13 cellular contexts compared by ENCODE assay signal in genomic region chr17:57368637-57369336, GRCh38.
DNase-seq lines count a peak whose midpoint lies in the region; ATAC-seq and TF ChIP-seq lines count a peak whose summit lies in the region.
"Had no signal": no experiment of that assay in that cellular context is flagged by ENCODE, and none has a peak within 500 bp of the region (broad histone marks: within the 10 kb centered on the region; RNA-seq: fewer than 3 reads in every experiment).

No MANE protein-coding gene starts in this region.

- RAD21 ChIA-PET in HCT116 (lab: Charles Lee; ENCODE audit: low non-redundant PET in 1 of 2, low total read pairs in 2 of 2, uncharacterized antibody in 2 of 2, unreplicated experiment in 2 of 2) = no interaction called here

- H3K9me3 Mint-ChIP-seq in memory B cell = no peaks in the 10 kb centered on the region

- H3K27me3 ChIP-seq in HCT116 (ENCODE audit: insufficient read depth, low read length) (no peaks in the 10 kb centered on the region), RWPE2 (ENCODE audit: insufficient read depth, poor library complexity, severe bottlenecking) (no peaks in the 10 kb centered on the region), gastroesophageal sphincter (no peaks in the 10 kb centered on the region)

- peak; percentile 20 for TF ChIP-seq CTCF in GM13977 (IDR thresholded peaks at IDR 0.05; ENCODE audit: extremely low read depth, insufficient read depth, missing control alignments)
- 0 out of 6 replicates have a peak, but pooled peaks of 2 of the 3 experiments have one; percentile 9 to 13 for TF ChIP-seq CTCF in HCT116 (IDR thresholded peaks at IDR 0.05 in 2 of 3, conservative IDR thresholded peaks at IDR 0.05 in 1 of 3; ENCODE audit: borderline replicate concordance in 1 of 3, insufficient read depth in 1 of 3, low read depth in 2 of 3, low read length in 2 of 3)
- no peak for TF ChIP-seq CTCF in RWPE2 (IDR thresholded peaks at IDR 0.05; ENCODE audit: poor library complexity, severe bottlenecking)
- TF ChIP-seq CTCF in gastroesophageal sphincter (IDR thresholded peaks at IDR 0.05) = no peak

- no TSS peak for BruUV-seq in HCT116 (replicated peaks; lab: Mats Ljungman, UMichigan)

- peaks cover 53 to 76% of the 10 kb centered on the region in 2 experiments for H3K4me1 ChIP-seq in HCT116 (ENCODE audit: control insufficient read depth in 1 of 2, insufficient read depth in 2 of 2, low read length in 2 of 2)
- H3K4me1 ChIP-seq in RWPE2 (ENCODE audit: insufficient read depth, poor library complexity, severe bottlenecking) = peaks cover 42% of the 10 kb centered on the region
- no peaks in the 10 kb centered on the region for H3K4me1 ChIP-seq in gastroesophageal sphincter

- peaks cover 26% of the 10 kb centered on the region for H3K4me1 Mint-ChIP-seq in memory B cell

- no peak overlapping the region for H3K4me3 Mint-ChIP-seq in memory B cell
- H3K4me3 Mint-ChIP-seq: T-helper 1 cell treated with Interleukin-12 subunit alpha and Interleukin-12 subunit beta and Interleukin-4 antibody, amounts not matched to agents 30 μg/mL and 1 μg/mL, for 36 hours had no signal

- DNase-seq in GM13977 (ENCODE audit: low spot score) (no peak), HCT116 (ENCODE audit: low read depth, low spot score) (no peak), RWPE2 (ENCODE audit: low spot score) (no peak), memory B cell (ENCODE audit: low spot score in 2 of 2) (no peak), HEK293T (ENCODE audit: extremely low spot score) (no peak)
- no peak for DNase-seq in activated CD8-positive, alpha-beta memory T cell treated with anti-CD3 and anti-CD28 coated beads, Interleukin-2, amount 50 U/mL, for 48 hours
- DNase-seq in activated CD4-positive, alpha-beta T cell treated with anti-CD3 and anti-CD28 coated beads for 4 hours = no peak
- DNase-seq: activated T-cell treated with anti-CD3 and anti-CD28 coated beads, Interleukin-2, amount 50 U/mL, for 48 hours; COR-L47; NCI-H446; stimulated activated naive CD4-positive, alpha-beta T cell treated with Interleukin-2 at 50 U/mL for 16 hours had no signal

- H3K9me3 ChIP-seq in HCT116 (ENCODE audit: control insufficient read depth in 1 of 2, insufficient read depth in 1 of 2, low read depth in 1 of 2, low read length in 2 of 2) (peaks cover 1 to 5% of the 10 kb centered on the region in 2 experiments; a peak in 2 of 4 replicates), RWPE2 (ENCODE audit: severe bottlenecking) (no peaks in the 10 kb centered on the region), gastroesophageal sphincter (peaks cover 0 to 5% (median 0%) of the 10 kb centered on the region in 3 donors)

- H3K4me3 ChIP-seq in HCT116 (replicated peaks in 1 of 2; ENCODE audit: low read depth in 1 of 2, low read length in 2 of 2) (no peak overlapping the region), RWPE2 (ENCODE audit: severe bottlenecking) (no peak overlapping the region), gastroesophageal sphincter (no peak overlapping the region)

- TF ChIP-seq EP300 in gastroesophageal sphincter (IDR thresholded peaks at IDR 0.05) = no peak

- peaks cover 11% of the 10 kb centered on the region for H3K36me3 Mint-ChIP-seq in memory B cell

- no peaks in the 10 kb centered on the region for H3K9me2 ChIP-seq in HCT116 (ENCODE audit: insufficient read depth)

- CTCF ChIA-PET in HCT116 (lab: Charles Lee) = no interaction called here
- CTCF ChIA-PET in HEK293T (lab: Yijun Ruan, JAX) = no interaction called here

- no peak overlapping the region for H2AFZ ChIP-seq in HCT116 (ENCODE audit: low read depth, low read length, poor library complexity, severe bottlenecking)

- intact Hi-C loops in HCT116 (cut with micrococcal nuclease) = no loop called here

- H3K36me3 ChIP-seq in HCT116 (ENCODE audit: control insufficient read depth in 1 of 2, insufficient read depth in 2 of 2, low read length in 2 of 2) (0 out of 4 replicates have a peak, but pooled peaks cover 0 to 7% of the 10 kb centered on the region in 2 experiments), RWPE2 (ENCODE audit: low read depth) (no peaks in the 10 kb centered on the region), gastroesophageal sphincter (no peaks in the 10 kb centered on the region)

- H3K27ac ChIP-seq in HCT116 (ENCODE audit: low read depth, low read length) = no peak overlapping the region
- H3K27ac ChIP-seq in RWPE2 (ENCODE audit: poor library complexity, severe bottlenecking) = peak overlapping the region; percentile 97
- no peak overlapping the region for H3K27ac ChIP-seq in gastroesophageal sphincter

- peak overlapping the region; percentile 58 for H3K27ac Mint-ChIP-seq in memory B cell
- H3K27ac Mint-ChIP-seq: T-helper 1 cell treated with Interleukin-12 subunit alpha and Interleukin-12 subunit beta and Interleukin-4 antibody, amounts not matched to agents 30 μg/mL and 1 μg/mL, for 36 hours had no signal

- in situ Hi-C loops in GM13977 (cut with MboI; ENCODE audit: low pct_unique_long_range_greater_than_20kb, low sequenced_read_pairs, unreplicated experiment) = no loop called here

- TF ChIP-seq POLR2A in HCT116 (IDR thresholded peaks at IDR 0.05; ENCODE audit: borderline replicate concordance, extremely low read depth, insufficient read depth, insufficient read length) (no peak), gastroesophageal sphincter (IDR thresholded peaks at IDR 0.05) (no peak)

- peak; percentile 31; the same call in 1 of the 2 replicates for TF ChIP-seq RAD21 in HCT116 (IDR thresholded peaks at IDR 0.05; ENCODE audit: low read depth)

- POLR2A ChIA-PET in HCT116 (lab: Charles Lee) (no interaction called here), HEK293T (lab: Yijun Ruan, JAX) (no interaction called here)

- no peak overlapping the region for H3K4me2 ChIP-seq in HCT116 (ENCODE audit: low read length)

- 84 to 85% methylated on average over 5 of the region's 6 CpGs for WGBS in gastroesophageal sphincter (ENCODE audit: low coverage in 1 of 2), 2 donors

- ATAC-seq in HCT116 = no peak
- ATAC-seq in RWPE2 (ENCODE audit: low read depth) = no peak
- ATAC-seq in memory B cell (ENCODE audit: low read depth) = no peak
- no peak for ATAC-seq in gastroesophageal sphincter

- H3K79me2 ChIP-seq in HCT116 (ENCODE audit: insufficient read depth, low read length) = peaks cover 6% of the 10 kb centered on the region; the same call in 1 of the 2 replicates

- H3K9ac ChIP-seq in HCT116 (ENCODE audit: low read length) = no peak overlapping the region

- no peaks in the 10 kb centered on the region for H4K20me1 ChIP-seq in HCT116 (ENCODE audit: insufficient read depth)

- H3K27me3 Mint-ChIP-seq in memory B cell = no peaks in the 10 kb centered on the region

TF ChIP-seq in HCT116, 20 proteins besides CTCF, POLR2A, EP300 and RAD21 (continues in another document):
- no peak for TF ChIP-seq YY1 (IDR thresholded peaks at IDR 0.05; ENCODE audit: extremely low read depth, insufficient replicate concordance, low read depth, low read length)
- TF ChIP-seq ZFX (IDR thresholded peaks at IDR 0.05) = no peak
- no peak for TF ChIP-seq ELF1 (IDR thresholded peaks at IDR 0.05; ENCODE audit: borderline replicate concordance, low read depth)
- TF ChIP-seq FOSL1 (IDR thresholded peaks at IDR 0.05; ENCODE audit: low read depth) = no peak
- TF ChIP-seq ZBTB33 (IDR thresholded peaks at IDR 0.05; ENCODE audit: extremely low read depth, insufficient replicate concordance, low read length) = no peak
- TF ChIP-seq EZH2 (IDR thresholded peaks at IDR 0.05) = no peak
- TF ChIP-seq CBX3 (IDR thresholded peaks at IDR 0.05; ENCODE audit: low read depth) = no peak
- no peak for TF ChIP-seq EZH2phosphoT487 (IDR thresholded peaks at IDR 0.05; ENCODE audit: borderline replicate concordance)
- TF ChIP-seq JUND (IDR thresholded peaks at IDR 0.05) = no peak

TF ChIP-seq in HEK293T, 16 proteins besides CTCF, POLR2A, EP300 and RAD21:
- no peak for TF ChIP-seq NFRKB (IDR thresholded peaks at IDR 0.05)
- TF ChIP-seq ZNF384 (IDR thresholded peaks at IDR 0.05) = no peak
- no peak for TF ChIP-seq ELF4 (IDR thresholded peaks at IDR 0.05)
- no peak for TF ChIP-seq SUZ12 (IDR thresholded peaks at IDR 0.05)
- no peak for TF ChIP-seq LEF1 (IDR thresholded peaks at IDR 0.05; ENCODE audit: borderline replicate concordance)
- TF ChIP-seq HDGF (IDR thresholded peaks at IDR 0.05; ENCODE audit: borderline replicate concordance) = no peak
- TF ChIP-seq L3MBTL2 (conservative IDR thresholded peaks at IDR 0.05) = no peak

Comparison
In these comparisons a context has a peak if more than half of its experiments do, and no peak if none do; other contexts are left out.
1. CTCF ChIP-seq: peak in GM13977 (single experiment) and HCT116 (2 of 3); none in RWPE2 (single experiment) and gastroesophageal sphincter (0 of 4).